In the genomic region with DNA sequence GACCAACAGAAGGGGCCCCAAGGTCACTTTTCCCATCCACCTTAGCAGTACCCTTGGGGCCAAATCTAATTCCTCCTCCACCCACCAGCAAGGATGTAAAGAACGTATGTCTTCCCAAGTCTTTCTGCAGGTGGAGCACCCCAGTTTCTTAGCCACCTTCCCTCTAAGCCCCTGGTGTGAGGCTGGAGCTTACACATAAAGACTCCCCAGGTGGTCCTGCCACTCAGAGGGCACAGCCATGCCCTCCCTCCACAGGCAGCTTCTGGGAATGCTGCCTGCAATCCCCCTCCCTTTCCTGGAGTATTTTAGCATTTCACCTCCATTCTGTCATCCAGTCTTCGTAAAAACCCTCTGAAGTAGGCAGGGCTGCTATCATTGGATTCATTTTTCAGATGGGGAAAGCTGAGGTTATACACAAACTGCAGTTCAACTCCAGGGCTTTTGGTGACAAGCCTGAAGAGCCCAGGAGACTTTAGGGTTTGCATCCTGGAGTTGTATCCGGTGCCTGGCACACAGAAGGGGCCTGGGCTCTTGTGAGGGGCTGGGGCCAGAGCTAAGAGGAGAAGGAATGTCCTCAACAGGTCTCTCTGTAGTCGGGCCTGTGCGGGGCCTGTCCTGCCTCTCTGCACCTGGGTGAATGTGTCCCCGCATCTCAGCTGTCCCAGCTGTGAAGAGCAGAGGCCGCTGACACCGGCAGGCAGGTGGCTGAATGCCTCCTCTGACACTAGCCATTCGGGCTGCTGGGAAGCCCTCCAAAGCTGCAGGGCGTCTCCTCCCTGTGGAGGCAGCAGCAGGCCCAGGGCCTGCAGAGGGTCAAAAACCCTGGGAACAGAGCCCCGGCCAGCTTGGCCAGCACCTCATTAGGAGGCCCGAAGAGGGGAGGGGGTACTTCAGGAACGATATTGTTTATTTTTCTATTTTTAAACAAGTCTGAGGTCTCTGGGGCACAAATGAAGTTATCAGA, we compare ENCODE assay signal across 18 cellular contexts. TPM values are rescaled to one million over a fixed set of nuclear protein-coding genes. Genes with fewer than 3 reads are reported as not detected.
DNase-seq lines count a peak whose midpoint lies in the region; ATAC-seq lines count a peak whose summit lies in the region.
"Had no signal": no experiment of that assay in that cellular context is flagged by ENCODE, and none has a peak within 500 bp of the region (broad histone marks: within the 10 kb centered on the region; RNA-seq: fewer than 3 reads in every experiment).

No MANE protein-coding gene starts in this region.

- H3K4me3 Mint-ChIP-seq in stimulated activated naive B cell treated with anti-CD40 and anti-IgM and Interleukin-4, amounts not matched to agents 10 μg/mL and 1 μg/mL and 100 μg/mL, for 72 hours: no peak overlapping the region
- H3K4me3 Mint-ChIP-seq in natural killer cell treated with Interleukin-12 subunit alpha and Interleukin-12 subunit beta and Interleukin-15 and Interleukin-18, amount 100 ng/mL, for 72 hours: no peak overlapping the region
- H3K4me3 Mint-ChIP-seq: activated CD4-positive, alpha-beta T cell treated with anti-CD3 and anti-CD28 coated beads, Interleukin-2, amount 10 ng/mL, durations not matched to agents 7 days and 5 days; activated naive CD4-positive, alpha-beta T cell treated with anti-CD3 and anti-CD28 coated beads for 36 hours; T-cell had no signal

- peak; percentile 58 to 69 for DNase-seq in SHP77 (lab: John Stamatoyannopoulos, UW)
- peak; percentile 59 for DNase-seq in left ventricle myocardium superior
- DNase-seq in smooth muscle cell of the brain vasculature (ENCODE audit: low read depth, low spot score): peak; percentile 20
- DNase-seq in stimulated activated naive B cell treated with anti-CD40 and anti-IgM and Interleukin-4, amounts not matched to agents 10 μg/mL and 1 μg/mL and 100 μg/mL, for 72 hours: no peak
- no peak for DNase-seq in natural killer cell treated with Interleukin-12 subunit alpha and Interleukin-12 subunit beta and Interleukin-15 and Interleukin-18, amount 100 ng/mL, for 72 hours (ENCODE audit: low spot score)
- DNase-seq: activated CD4-positive, alpha-beta T cell treated with anti-CD3 and anti-CD28 coated beads, Interleukin-2, amount 10 ng/mL, durations not matched to agents 7 days and 5 days; activated naive CD4-positive, alpha-beta T cell treated with anti-CD3 and anti-CD28 coated beads for 36 hours; Caco-2; stimulated activated CD4-positive, alpha-beta T cell treated with anti-CD3 and anti-CD28 coated beads, Interleukin-2, amount 100 ng/mL, for 24 hours; stimulated activated naive CD4-positive, alpha-beta T cell treated with Interleukin-2 at 50 U/mL for 16 hours; T-cell had no signal

- H3K36me3 ChIP-seq in HUES48 (ENCODE audit: control insufficient read depth, insufficient read depth, low read length): no peaks in the 10 kb centered on the region

- no peaks in the 10 kb centered on the region for H3K9me3 ChIP-seq in HUES48 (ENCODE audit: control insufficient read depth, insufficient read depth, low read length)
- H3K9me3 ChIP-seq: Caco-2 had no signal

- no peaks in the 10 kb centered on the region for H3K36me3 Mint-ChIP-seq in stimulated activated naive B cell treated with anti-CD40 and anti-IgM and Interleukin-4, amounts not matched to agents 10 μg/mL and 1 μg/mL and 100 μg/mL, for 72 hours
- H3K36me3 Mint-ChIP-seq in natural killer cell treated with Interleukin-12 subunit alpha and Interleukin-12 subunit beta and Interleukin-15 and Interleukin-18, amount 100 ng/mL, for 72 hours: no peaks in the 10 kb centered on the region
- H3K36me3 Mint-ChIP-seq: T-cell had no signal

- H3K27ac Mint-ChIP-seq in stimulated activated naive B cell treated with anti-CD40 and anti-IgM and Interleukin-4, amounts not matched to agents 10 μg/mL and 1 μg/mL and 100 μg/mL, for 72 hours: no peak overlapping the region
- H3K27ac Mint-ChIP-seq in natural killer cell treated with Interleukin-12 subunit alpha and Interleukin-12 subunit beta and Interleukin-15 and Interleukin-18, amount 100 ng/mL, for 72 hours: no peak overlapping the region
- H3K27ac Mint-ChIP-seq: activated CD4-positive, alpha-beta T cell treated with anti-CD3 and anti-CD28 coated beads, Interleukin-2, amount 10 ng/mL, durations not matched to agents 7 days and 5 days; activated naive CD4-positive, alpha-beta T cell treated with anti-CD3 and anti-CD28 coated beads for 36 hours; T-cell had no signal

- peak; percentile 69 for ATAC-seq in left ventricle myocardium superior
- ATAC-seq in HG03439 (IDR thresholded peaks at IDR 0.05; ENCODE audit: unreplicated experiment): no peak
- no peak for ATAC-seq in stimulated activated naive B cell treated with anti-CD40 and anti-IgM and Interleukin-4, amounts not matched to agents 10 μg/mL and 1 μg/mL and 100 μg/mL, for 72 hours (replicated peaks)
- ATAC-seq in natural killer cell treated with Interleukin-12 subunit alpha and Interleukin-12 subunit beta and Interleukin-15 and Interleukin-18, amount 100 ng/mL, for 72 hours: no peak
- ATAC-seq: T-cell had no signal

- no peaks in the 10 kb centered on the region for H3K9me3 Mint-ChIP-seq in stimulated activated naive B cell treated with anti-CD40 and anti-IgM and Interleukin-4, amounts not matched to agents 10 μg/mL and 1 μg/mL and 100 μg/mL, for 72 hours
- no peaks in the 10 kb centered on the region for H3K9me3 Mint-ChIP-seq in natural killer cell treated with Interleukin-12 subunit alpha and Interleukin-12 subunit beta and Interleukin-15 and Interleukin-18, amount 100 ng/mL, for 72 hours
- H3K9me3 Mint-ChIP-seq: activated CD4-positive, alpha-beta T cell treated with anti-CD3 and anti-CD28 coated beads, Interleukin-2, amount 10 ng/mL, durations not matched to agents 7 days and 5 days; activated naive CD4-positive, alpha-beta T cell treated with anti-CD3 and anti-CD28 coated beads for 36 hours; T-cell had no signal

- peaks cover 15 to 21% of the 10 kb centered on the region in 2 donors for H3K4me1 Mint-ChIP-seq in stimulated activated naive B cell treated with anti-CD40 and anti-IgM and Interleukin-4, amounts not matched to agents 10 μg/mL and 1 μg/mL and 100 μg/mL, for 72 hours
- H3K4me1 Mint-ChIP-seq in natural killer cell treated with Interleukin-12 subunit alpha and Interleukin-12 subunit beta and Interleukin-15 and Interleukin-18, amount 100 ng/mL, for 72 hours (ENCODE audit: low read depth in 2 of 2): peaks cover 10 to 20% of the 10 kb centered on the region in 2 donors

- peaks cover 18% of the 10 kb centered on the region for H3K4me1 ChIP-seq in HUES48 (ENCODE audit: control insufficient read depth, insufficient read depth, low read length)

- no peaks in the 10 kb centered on the region; the same call in 1 of the 2 replicates for H3K27me3 ChIP-seq in HUES48 (ENCODE audit: control insufficient read depth, insufficient read depth, low read length)

- H3K9ac ChIP-seq in HUES48 (ENCODE audit: low read depth, low read length): no peak overlapping the region

- H3K27ac ChIP-seq in HUES48 (ENCODE audit: low read depth, low read length): peak overlapping the region; percentile 12
- H3K27ac ChIP-seq: HL-60 had no signal

- peaks cover 10 to 12% of the 10 kb centered on the region in 2 donors for H3K27me3 Mint-ChIP-seq in stimulated activated naive B cell treated with anti-CD40 and anti-IgM and Interleukin-4, amounts not matched to agents 10 μg/mL and 1 μg/mL and 100 μg/mL, for 72 hours
- H3K27me3 Mint-ChIP-seq in natural killer cell treated with Interleukin-12 subunit alpha and Interleukin-12 subunit beta and Interleukin-15 and Interleukin-18, amount 100 ng/mL, for 72 hours: peaks cover 0 to 11% of the 10 kb centered on the region in 2 donors
- H3K27me3 Mint-ChIP-seq: activated CD4-positive, alpha-beta T cell treated with anti-CD3 and anti-CD28 coated beads, Interleukin-2, amount 10 ng/mL, durations not matched to agents 7 days and 5 days had no signal

- H3K4me3 ChIP-seq in HUES48 (ENCODE audit: low read depth, low read length): no peak overlapping the region

- intact Hi-C loops in left ventricle myocardium superior (cut with micrococcal nuclease): no loop called here

RNA-seq across cellular contexts. Expression of a gene that starts 27.6 kb away (rescaled TPM):
- not detected for total RNA-seq in left ventricle myocardium superior
- total RNA-seq in natural killer cell treated with Interleukin-12 subunit alpha and Interleukin-12 subunit beta and Interleukin-15 and Interleukin-18, amount 100 ng/mL, for 72 hours: not detected
- total RNA-seq: activated CD4-positive, alpha-beta T cell treated with anti-CD3 and anti-CD28 coated beads, Interleukin-2, amount 10 ng/mL, durations not matched to agents 7 days and 5 days; activated naive CD4-positive, alpha-beta T cell treated with anti-CD3 and anti-CD28 coated beads for 36 hours; Caco-2; cerebellum; fibroblast of lung; kidney epithelial cell; omental fat pad; T-cell had no signal

Comparison
In these comparisons a context has a peak if more than half of its experiments do, and no peak if none do; other contexts are left out.
1. DNase-seq: peak in SHP77 (2 of 2), left ventricle myocardium superior (single experiment) and smooth muscle cell of the brain vasculature (single experiment); none in stimulated activated naive B cell treated with anti-CD40 and anti-IgM and Interleukin-4, amounts not matched to agents 10 μg/mL and 1 μg/mL and 100 μg/mL, for 72 hours (single experiment) and natural killer cell treated with Interleukin-12 subunit alpha and Interleukin-12 subunit beta and Interleukin-15 and Interleukin-18, amount 100 ng/mL, for 72 hours (single experiment).